25 cellular contexts compared by ENCODE assay signal in genomic region chr20:36997121-36997520, GRCh38.
"Had no signal": no experiment of that assay in that cellular context is flagged by ENCODE, and none has a peak within 500 bp of the region (broad histone marks: within the 10 kb centered on the region; RNA-seq: fewer than 3 reads in every experiment).

No MANE protein-coding gene starts in this region.

- ATAC-seq: activated CD8-positive, alpha-beta T cell treated with anti-CD3 and anti-CD28 coated beads for 36 hours; Panc1; SK-N-SH treated with all-trans-retinoic acid at 6 μM for 48 hours had no signal

- H3K4me1 ChIP-seq: ascending aorta had no signal

- H3K9me3 Mint-ChIP-seq: activated naive CD4-positive, alpha-beta T cell treated with anti-CD3 and anti-CD28 coated beads, Interleukin-2, amount 50 U/mL, for 24 hours had no signal

- H3K4me3 Mint-ChIP-seq: activated CD4-positive, alpha-beta T cell treated with anti-CD3 and anti-CD28 coated beads, Interleukin-2, amount 10 ng/mL, durations not matched to agents 24 days and 14 days; activated CD8-positive, alpha-beta T cell treated with anti-CD3 and anti-CD28 coated beads for 36 hours; activated naive CD4-positive, alpha-beta T cell treated with anti-CD3 and anti-CD28 coated beads, Interleukin-2, amount 50 U/mL, for 24 hours; activated naive CD8-positive, alpha-beta T cell treated with anti-CD3 and anti-CD28 coated beads, Interleukin-2, amount 10 ng/mL, durations not matched to agents 7 days and 5 days; activated T-cell treated with anti-CD3 and anti-CD28 coated beads, Interleukin-2, amount 50 U/mL, for 24 hours had no signal

- H3K27me3 ChIP-seq: ascending aorta, cardiac muscle cell had no signal

- H3K27me3 Mint-ChIP-seq: activated CD4-positive, alpha-beta T cell treated with anti-CD3 and anti-CD28 coated beads, Interleukin-2, amount 10 ng/mL, durations not matched to agents 24 days and 14 days; activated CD8-positive, alpha-beta T cell treated with anti-CD3 and anti-CD28 coated beads for 36 hours; activated naive CD4-positive, alpha-beta T cell treated with anti-CD3 and anti-CD28 coated beads, Interleukin-2, amount 50 U/mL, for 24 hours; activated naive CD8-positive, alpha-beta T cell treated with anti-CD3 and anti-CD28 coated beads, Interleukin-2, amount 10 ng/mL, durations not matched to agents 7 days and 5 days; activated T-cell treated with anti-CD3 and anti-CD28 coated beads, Interleukin-2, amount 50 U/mL, for 24 hours had no signal

- DNase-seq: activated CD4-positive, alpha-beta T cell treated with anti-CD3 and anti-CD28 coated beads, Interleukin-2, amount 10 ng/mL, durations not matched to agents 24 days and 14 days; activated CD4-positive, alpha-beta T cell treated with anti-CD3 and anti-CD28 coated beads, Interleukin-2, amount 50 U/mL, for 4 hours; activated CD8-positive, alpha-beta T cell treated with anti-CD3 and anti-CD28 coated beads for 36 hours; activated gamma-delta T cell; activated naive CD4-positive, alpha-beta T cell treated with Interleukin-2 at 50 U/mL for 16 hours; activated naive CD8-positive, alpha-beta T cell treated with anti-CD3 and anti-CD28 coated beads, Interleukin-2, amount 10 ng/mL, durations not matched to agents 7 days and 5 days; activated T-cell treated with anti-CD3 and anti-CD28 coated beads, Interleukin-2, amount 50 U/mL, for 24 hours; amygdala; NCI-H1048; NCI-H1105 treated with DMSO at 0.1 percent for 48 hours; NCI-H1436 treated with DMSO at 0.1 percent for 48 hours; NCI-H1694 treated with DMSO at 0.1 percent for 48 hours; NCI-H2029; NCI-H345; NCI-H524 treated with DMSO at 0.1 percent for 48 hours; RPMI8226; SIG-M5; T-helper 1 cell; T1000; WERI-Rb-1 had no signal

- H3K4me3 ChIP-seq: ascending aorta, cardiac muscle cell had no signal

- H3K36me3 ChIP-seq: ascending aorta had no signal

- H3K27ac Mint-ChIP-seq: activated CD4-positive, alpha-beta T cell treated with anti-CD3 and anti-CD28 coated beads, Interleukin-2, amount 10 ng/mL, durations not matched to agents 24 days and 14 days; activated CD8-positive, alpha-beta T cell treated with anti-CD3 and anti-CD28 coated beads for 36 hours; activated naive CD8-positive, alpha-beta T cell treated with anti-CD3 and anti-CD28 coated beads, Interleukin-2, amount 10 ng/mL, durations not matched to agents 7 days and 5 days; activated T-cell treated with anti-CD3 and anti-CD28 coated beads, Interleukin-2, amount 50 U/mL, for 24 hours had no signal

- H3K27ac ChIP-seq: ascending aorta, cardiac muscle cell, WERI-Rb-1 had no signal

- H3K9me3 ChIP-seq: ascending aorta had no signal
